In the genomic region with DNA sequence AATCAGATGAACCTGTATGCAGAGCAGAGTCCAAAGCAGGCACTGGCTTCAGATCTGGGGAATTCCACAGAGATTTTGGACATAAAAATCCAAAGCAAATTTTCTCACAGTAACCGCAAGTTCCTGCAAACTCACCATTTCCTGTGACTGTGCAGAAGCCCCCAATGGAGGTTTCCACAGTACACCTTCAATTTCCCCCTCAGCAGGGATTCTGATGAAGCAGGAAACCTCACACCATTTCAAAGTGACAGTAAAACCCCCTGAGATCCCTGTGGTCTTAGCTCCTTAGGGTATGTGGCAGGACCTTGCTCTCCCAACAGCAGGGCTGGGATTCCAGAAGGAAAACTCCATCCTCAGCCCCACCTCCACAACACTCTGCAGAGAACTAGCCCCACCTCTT, we compare ENCODE assay signal across 13 cellular contexts. TPM values are rescaled to one million over a fixed set of nuclear protein-coding genes. Genes with fewer than 3 reads are reported as not detected.
DNase-seq lines count a peak whose midpoint lies in the region; ATAC-seq and TF ChIP-seq lines count a peak whose summit lies in the region.
"Had no signal": no experiment of that assay in that cellular context is flagged by ENCODE, and none has a peak within 500 bp of the region (broad histone marks: within the 10 kb centered on the region; RNA-seq: fewer than 3 reads in every experiment).

No MANE protein-coding gene starts in this region.

- H3K4me3 ChIP-seq in mammary epithelial cell (replicated peaks in 1 of 3; ENCODE audit: insufficient read depth in 1 of 3, low read depth in 2 of 3, low read length in 3 of 3) (no peak overlapping the region), transverse colon (no peak overlapping the region)

- TF ChIP-seq POLR2A in transverse colon (IDR thresholded peaks at IDR 0.05), result no peak

- 100% methylated on average over 1 of the region's 1 CpG for WGBS in mammary epithelial cell (ENCODE audit: low coverage, missing lambda C conversion rate)
- 63% methylated on average over 1 of the region's 1 CpG; no CpG with 5 or more reads in 1 of the 2 donors for WGBS in transverse colon (ENCODE audit: low coverage in 1 of 2), 2 donors

- H3K4me1 ChIP-seq in mammary epithelial cell (ENCODE audit: insufficient read depth, low read length), result peaks cover 3% of the 10 kb centered on the region
- peaks cover 0 to 16% (median 4%) of the 10 kb centered on the region in 4 donors for H3K4me1 ChIP-seq in transverse colon

- H3K36me3 Mint-ChIP-seq in MCF 10A (ENCODE audit: insufficient read depth, unreplicated experiment), result no peaks in the 10 kb centered on the region
- peaks cover 4% of the 10 kb centered on the region for H3K36me3 Mint-ChIP-seq in activated naive CD8-positive, alpha-beta T cell treated with anti-CD3 and anti-CD28 coated beads for 36 hours
- no peaks in the 10 kb centered on the region for H3K36me3 Mint-ChIP-seq in stimulated activated memory B cell treated with anti-CD40 and anti-IgM and Interleukin-4, amounts not matched to agents 10 μg/mL and 1 μg/mL and 100 μg/mL, for 72 hours

- H3K27me3 ChIP-seq in mammary epithelial cell (ENCODE audit: insufficient read depth, low read length) (no peaks in the 10 kb centered on the region), transverse colon (no peaks in the 10 kb centered on the region)

- peak overlapping the region; percentile 25 for H3K27ac Mint-ChIP-seq in MCF 10A (ENCODE audit: low read depth, unreplicated experiment)
- no peak overlapping the region for H3K27ac Mint-ChIP-seq in activated naive CD8-positive, alpha-beta T cell treated with anti-CD3 and anti-CD28 coated beads for 36 hours
- H3K27ac Mint-ChIP-seq in stimulated activated memory B cell treated with anti-CD40 and anti-IgM and Interleukin-4, amounts not matched to agents 10 μg/mL and 1 μg/mL and 100 μg/mL, for 72 hours, result no peak overlapping the region

- H3K27ac ChIP-seq in mammary epithelial cell (ENCODE audit: insufficient read depth, low read depth, low read length), result no peak overlapping the region
- H3K27ac ChIP-seq in transverse colon, result peak overlapping the region; percentile 17 to 28 (median 20)

- no peaks in the 10 kb centered on the region for H3K27me3 Mint-ChIP-seq in MCF 10A (ENCODE audit: insufficient read depth, unreplicated experiment)
- peaks cover 11% of the 10 kb centered on the region for H3K27me3 Mint-ChIP-seq in activated naive CD8-positive, alpha-beta T cell treated with anti-CD3 and anti-CD28 coated beads for 36 hours
- peaks cover 11% of the 10 kb centered on the region for H3K27me3 Mint-ChIP-seq in stimulated activated memory B cell treated with anti-CD40 and anti-IgM and Interleukin-4, amounts not matched to agents 10 μg/mL and 1 μg/mL and 100 μg/mL, for 72 hours

- no peak for ATAC-seq in stimulated activated memory B cell treated with anti-CD40 and anti-IgM and Interleukin-4, amounts not matched to agents 10 μg/mL and 1 μg/mL and 100 μg/mL, for 72 hours
- no peak for ATAC-seq in GM18517 (IDR thresholded peaks at IDR 0.05; ENCODE audit: unreplicated experiment)

- no peak overlapping the region for H2AFZ ChIP-seq in mammary epithelial cell (ENCODE audit: low read depth, low read length)

- BruUV-seq in MCF 10A (replicated peaks; lab: Mats Ljungman, UMichigan), result no TSS peak
- BruUV-seq in mammary epithelial cell (replicated peaks; lab: Mats Ljungman, UMichigan), result no TSS peak

- H3K36me3 ChIP-seq in mammary epithelial cell (ENCODE audit: insufficient read depth, low read length), result no peaks in the 10 kb centered on the region
- H3K36me3 ChIP-seq in transverse colon, result no peaks in the 10 kb centered on the region

- no peak overlapping the region for H3K4me2 ChIP-seq in mammary epithelial cell (ENCODE audit: insufficient read depth, low read depth, low read length)

- H3K9ac ChIP-seq in mammary epithelial cell (ENCODE audit: insufficient read depth, low read length), result no peak overlapping the region

- H4K20me1 ChIP-seq in mammary epithelial cell (ENCODE audit: insufficient read depth, low read length), result no peaks in the 10 kb centered on the region

- peak; percentile 11 for DNase-seq in MCF 10A (ENCODE audit: unreplicated experiment)
- no peak for DNase-seq in mammary epithelial cell
- DNase-seq in activated naive CD8-positive, alpha-beta T cell treated with anti-CD3 and anti-CD28 coated beads for 36 hours, result peak; percentile 26
- DNase-seq in iPS-NIHi11 (ENCODE audit: low spot score), result peak; percentile 28
- DNase-seq in transverse colon, result no peak
- no peak for DNase-seq in hippocampal formation (lab: John Stamatoyannopoulos, UW)
- DNase-seq: erythroblast, MM.1S, NCI-H774 had no signal

- H3K4me1 Mint-ChIP-seq in MCF 10A (ENCODE audit: insufficient read depth, unreplicated experiment), result peaks cover 9% of the 10 kb centered on the region
- H3K4me1 Mint-ChIP-seq in activated naive CD8-positive, alpha-beta T cell treated with anti-CD3 and anti-CD28 coated beads for 36 hours, result peaks cover 30% of the 10 kb centered on the region
- no peaks in the 10 kb centered on the region for H3K4me1 Mint-ChIP-seq in stimulated activated memory B cell treated with anti-CD40 and anti-IgM and Interleukin-4, amounts not matched to agents 10 μg/mL and 1 μg/mL and 100 μg/mL, for 72 hours

- H3K9me3 ChIP-seq in mammary epithelial cell (replicated peaks; ENCODE audit: insufficient read depth, low read length) (no peaks in the 10 kb centered on the region), transverse colon (no peaks in the 10 kb centered on the region)

- intact Hi-C loops in MCF 10A (cut with micrococcal nuclease) (no loop called here), mammary epithelial cell (cut with micrococcal nuclease) (no loop called here), transverse colon (cut with DNase I; ENCODE audit: low total_unique reads) (loop anchor here (10.0 kb wide), 1 partner anchor 1693 kb away; no protein-coding TSS in a partner anchor)

- H3K4me3 Mint-ChIP-seq in MCF 10A (ENCODE audit: unreplicated experiment), result no peak overlapping the region
- no peak overlapping the region for H3K4me3 Mint-ChIP-seq in activated naive CD8-positive, alpha-beta T cell treated with anti-CD3 and anti-CD28 coated beads for 36 hours
- H3K4me3 Mint-ChIP-seq in stimulated activated memory B cell treated with anti-CD40 and anti-IgM and Interleukin-4, amounts not matched to agents 10 μg/mL and 1 μg/mL and 100 μg/mL, for 72 hours, result no peak overlapping the region

- no peaks in the 10 kb centered on the region for H3K9me3 Mint-ChIP-seq in MCF 10A (ENCODE audit: unreplicated experiment)
- H3K9me3 Mint-ChIP-seq in activated naive CD8-positive, alpha-beta T cell treated with anti-CD3 and anti-CD28 coated beads for 36 hours, result no peaks in the 10 kb centered on the region
- H3K9me3 Mint-ChIP-seq in stimulated activated memory B cell treated with anti-CD40 and anti-IgM and Interleukin-4, amounts not matched to agents 10 μg/mL and 1 μg/mL and 100 μg/mL, for 72 hours, result no peaks in the 10 kb centered on the region

- no peak for TF ChIP-seq EP300 in transverse colon (IDR thresholded peaks at IDR 0.05; ENCODE audit: low read depth)

- in situ Hi-C loops in mammary epithelial cell (cut with MboI; ENCODE audit: low sequenced_read_pairs in 2 of 2), result no loop called here
- in situ Hi-C loops in transverse colon (cut with MboI; ENCODE audit: low pct_ligation_motif_present in 1 of 4, low pct_unique_long_range_greater_than_20kb in 1 of 4, low sequenced_read_pairs in 3 of 4), result no loop called here

- dilution Hi-C loops in mammary epithelial cell (cut with HindIII; ENCODE audit: low sequenced_read_pairs), result no loop called here

- CTCF ChIA-PET in MCF 10A (lab: Yijun Ruan, JAX), result interaction anchor here (0.6 to 3.0 kb wide), 4 partner anchors 9 to 379 kb away, joined by 3 to 15 read pairs (median 6); no protein-coding TSS in a partner anchor
- CTCF ChIA-PET in mammary epithelial cell (lab: Charles Lee; ENCODE audit: low non-redundant PET), result no interaction called here

- no peak for TF ChIP-seq CTCF in MCF 10A (IDR thresholded peaks at IDR 0.05; ENCODE audit: unreplicated experiment)
- TF ChIP-seq CTCF in mammary epithelial cell (conservative IDR thresholded peaks at IDR 0.05 in 1 of 2, IDR thresholded peaks at IDR 0.05 in 1 of 2; ENCODE audit: extremely low read depth in 1 of 2, insufficient read depth in 1 of 2, low read depth in 1 of 2, low read length in 2 of 2), result no peak
- TF ChIP-seq CTCF in transverse colon (IDR thresholded peaks at IDR 0.05), result no peak

- POLR2A ChIA-PET in MCF 10A (lab: Yijun Ruan, JAX), result interaction anchor here (0.6 to 5.0 kb wide), 16 partner anchors 9 to 1896 kb away, joined by 3 to 55 read pairs (median 4); no protein-coding TSS in a partner anchor

- no peaks in the 10 kb centered on the region for H3K79me2 ChIP-seq in mammary epithelial cell (ENCODE audit: insufficient read depth, low read length)

RNA-seq across cellular contexts. Expression of gene TGFBR3, which starts 6.0 kb away (rescaled TPM):
- total RNA-seq in MCF 10A (2022) (7.0 and 12.0 TPM in 2 replicates), mammary epithelial cell (under 1 TPM; 0.61 to 0.67 TPM), transverse colon (100 to 1,000 TPM in 1 of 4 donors, 10 to 100 TPM in 3; 32.9 to 138 (median 58.8) TPM)
- polyA plus RNA-seq in mammary epithelial cell, result 0.09 TPM
- polyA minus RNA-seq in mammary epithelial cell, result 0.05 TPM
- total RNA-seq in activated naive CD8-positive, alpha-beta T cell treated with anti-CD3 and anti-CD28 coated beads for 36 hours, result 1 to 10 TPM; 4.4 to 4.7 TPM

RNA-seq across cellular contexts. Expression of gene BRDT, which starts 57.2 kb away (rescaled TPM):
- total RNA-seq in MCF 10A (2022) (not detected in 2 replicates), mammary epithelial cell (not detected), transverse colon (not detected)
- polyA plus RNA-seq in mammary epithelial cell, result not detected
- not detected for polyA minus RNA-seq in mammary epithelial cell
- total RNA-seq in activated naive CD8-positive, alpha-beta T cell treated with anti-CD3 and anti-CD28 coated beads for 36 hours, result not detected
- total RNA-seq: activated CD8-positive, alpha-beta memory T cell treated with anti-CD3 and anti-CD28 coated beads for 36 hours; pulmonary artery endothelial cell had no signal

Comparison
In these comparisons a context has a peak if more than half of its experiments do, and no peak if none do; other contexts are left out.
1. DNase-seq: peak in MCF 10A (single experiment), activated naive CD8-positive, alpha-beta T cell treated with anti-CD3 and anti-CD28 coated beads for 36 hours (single experiment) and iPS-NIHi11 (single experiment); none in mammary epithelial cell (single experiment), transverse colon (single experiment) and hippocampal formation (0 of 2).